9 cellular contexts compared by ENCODE assay signal in the genomic region with DNA sequence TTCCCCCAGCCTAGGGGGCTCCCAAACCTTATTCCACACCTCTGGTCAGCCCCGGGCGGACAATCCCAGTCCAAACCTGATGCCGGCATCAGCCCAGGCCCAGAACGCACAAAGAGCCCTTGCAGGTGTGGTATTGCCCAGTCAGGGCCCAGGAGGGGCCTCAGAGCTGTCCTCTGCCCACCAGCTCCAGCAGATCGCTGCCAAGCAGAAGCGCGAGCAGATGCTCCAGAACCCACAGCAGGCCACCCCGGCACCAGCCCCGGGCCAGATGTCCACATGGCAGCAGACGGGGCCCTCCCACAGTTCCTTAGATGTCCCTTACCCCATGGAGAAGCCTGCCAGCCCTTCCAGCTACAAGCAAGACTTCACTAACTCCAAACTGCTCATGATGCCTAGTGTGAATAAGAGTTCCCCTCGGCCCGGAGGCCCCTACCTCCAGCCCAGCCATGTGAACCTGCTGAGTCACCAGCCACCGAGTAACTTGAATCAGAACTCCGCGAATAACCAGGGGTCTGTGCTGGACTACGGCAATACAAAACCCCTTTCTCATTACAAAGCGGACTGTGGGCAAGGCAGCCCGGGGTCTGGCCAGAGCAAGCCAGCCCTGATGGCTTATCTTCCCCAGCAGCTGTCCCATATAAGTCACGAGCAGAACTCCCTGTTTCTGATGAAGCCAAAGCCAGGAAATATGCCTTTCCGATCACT. TPM values are rescaled to one million over a fixed set of nuclear protein-coding genes. Genes with fewer than 3 reads are reported as not detected.
A peak's percentile ranks its signal among the peaks of the same experiment; 100 is the strongest.
DNase-seq lines count a peak whose midpoint lies in the region; ATAC-seq and TF ChIP-seq lines count a peak whose summit lies in the region.
"Had no signal": no experiment of that assay in that cellular context is flagged by ENCODE, and none has a peak within 500 bp of the region (broad histone marks: within the 10 kb centered on the region; RNA-seq: fewer than 3 reads in every experiment).

No MANE protein-coding gene starts in this region.

- ATAC-seq in body of pancreas = no peak
- peak; percentile 7 for ATAC-seq in left lobe of liver
- no peak for ATAC-seq in upper lobe of left lung (ENCODE audit: low FRiP score in 2 of 2)
- no peak for ATAC-seq in HG03025 (IDR thresholded peaks at IDR 0.05; ENCODE audit: low FRiP score, unreplicated experiment)

- WGBS in body of pancreas, 2 donors = 63 to 66% methylated on average over 4 to 20 of the region's 20 CpGs
- 87 to 96% methylated on average over 10 to 20 of the region's 20 CpGs for WGBS in upper lobe of left lung, 2 donors

- peak overlapping the region; percentile 77 for H3K27ac Mint-ChIP-seq in MCF 10A (ENCODE audit: low read depth, unreplicated experiment)

- intact Hi-C loops in MCF 10A (cut with micrococcal nuclease) = no loop called here
- intact Hi-C loops in breast epithelium (cut with DNase I; ENCODE audit: low total_unique reads) = no loop called here
- intact Hi-C loops in body of pancreas (cut with DNase I) = no loop called here

- H3K27me3 ChIP-seq in breast epithelium (no peaks in the 10 kb centered on the region), body of pancreas (no peaks in the 10 kb centered on the region), upper lobe of left lung (no peaks in the 10 kb centered on the region)
- H3K27me3 ChIP-seq: pancreas had no signal

- no peaks in the 10 kb centered on the region for H3K27me3 Mint-ChIP-seq in MCF 10A (ENCODE audit: insufficient read depth, unreplicated experiment)

- H3K4me1 ChIP-seq in breast epithelium (peaks cover 10 to 15% of the 10 kb centered on the region in 2 donors), body of pancreas (peaks cover 53% of the 10 kb centered on the region), upper lobe of left lung (peaks cover 46 to 59% (median 55%) of the 10 kb centered on the region in 4 donors)

- DNase-seq in MCF 10A (ENCODE audit: unreplicated experiment) (no peak), breast epithelium (ENCODE audit: low spot score in 2 of 2) (no peak), body of pancreas (no peak), left lobe of liver (ENCODE audit: low spot score) (no peak), upper lobe of left lung (peak in 1 of 2 donors; percentile 70), cerebellum (ENCODE audit: low spot score) (no peak), NCI-H1417 (lab: John Stamatoyannopoulos, UW) (no peak)

- no peak for TF ChIP-seq CTCF in MCF 10A (IDR thresholded peaks at IDR 0.05; ENCODE audit: unreplicated experiment)
- no peak for TF ChIP-seq CTCF in breast epithelium (IDR thresholded peaks at IDR 0.05)
- TF ChIP-seq CTCF in body of pancreas (IDR thresholded peaks at IDR 0.05) = no peak
- TF ChIP-seq CTCF in upper lobe of left lung (IDR thresholded peaks at IDR 0.05) = no peak

- H3K4me3 Mint-ChIP-seq in MCF 10A (ENCODE audit: unreplicated experiment) = no peak overlapping the region

- no peaks in the 10 kb centered on the region for H3K9me3 Mint-ChIP-seq in MCF 10A (ENCODE audit: unreplicated experiment)

- no peaks in the 10 kb centered on the region for H3K36me3 ChIP-seq in breast epithelium
- H3K36me3 ChIP-seq in body of pancreas (replicated peaks in 1 of 2; ENCODE audit: insufficient read depth in 1 of 2, low read depth in 2 of 2) = peaks cover 9 to 10% of the 10 kb centered on the region in 2 donors
- peaks cover 26 to 57% (median 42%) of the 10 kb centered on the region in 4 donors for H3K36me3 ChIP-seq in upper lobe of left lung

- no peaks in the 10 kb centered on the region for H3K9me3 ChIP-seq in breast epithelium
- H3K9me3 ChIP-seq in body of pancreas = no peaks in the 10 kb centered on the region
- H3K9me3 ChIP-seq in upper lobe of left lung = no peaks in the 10 kb centered on the region
- H3K9me3 ChIP-seq: pancreas had no signal

- H3K36me3 Mint-ChIP-seq in MCF 10A (ENCODE audit: insufficient read depth, unreplicated experiment) = peaks cover 61% of the 10 kb centered on the region

- no peak for TF ChIP-seq EP300 in upper lobe of left lung (IDR thresholded peaks at IDR 0.05)

- peak overlapping the region in 1 of 2 donors; percentile 50 for H3K27ac ChIP-seq in breast epithelium
- peak overlapping the region in 3 of 4 donors; percentile 47 to 59 (median 52) for H3K27ac ChIP-seq in body of pancreas
- peak overlapping the region; percentile 15 to 77 (median 52) for H3K27ac ChIP-seq in upper lobe of left lung

- BruUV-seq in MCF 10A (replicated peaks; lab: Mats Ljungman, UMichigan) = no TSS peak

- H3K4me3 ChIP-seq in breast epithelium (no peak overlapping the region), body of pancreas (no peak overlapping the region), upper lobe of left lung (no peak overlapping the region)
- H3K4me3 ChIP-seq: pancreas had no signal

- POLR2A ChIA-PET in MCF 10A (lab: Yijun Ruan, JAX) = interaction anchor here (0.6 to 2.0 kb wide), 13 partner anchors 12 to 283 kb away, joined by 3 to 9 read pairs (median 3); a partner anchor contains a TSS

- peaks cover 41% of the 10 kb centered on the region for H3K4me1 Mint-ChIP-seq in MCF 10A (ENCODE audit: insufficient read depth, unreplicated experiment)

- no peak for TF ChIP-seq POLR2A in breast epithelium (IDR thresholded peaks at IDR 0.05)
- TF ChIP-seq POLR2A in body of pancreas (IDR thresholded peaks at IDR 0.05) = no peak
- TF ChIP-seq POLR2A in upper lobe of left lung (IDR thresholded peaks at IDR 0.05) = no peak

- CTCF ChIA-PET in MCF 10A (lab: Yijun Ruan, JAX) = interaction anchor here (0.6 to 3.2 kb wide), 4 partner anchors 27 to 36 kb away, joined by 3 to 28 read pairs (median 3); a partner anchor contains a TSS

RNA-seq across cellular contexts. Expression of a gene that starts 27.6 kb away (rescaled TPM):
- total RNA-seq in MCF 10A (2022) = 2.1 and 2.2 TPM in 2 replicates
- 1 to 10 TPM; 3.8 to 8.8 (median 6.7) TPM for total RNA-seq in breast epithelium
- 10 to 100 TPM; 10.6 to 16.2 TPM for total RNA-seq in body of pancreas
- total RNA-seq in left lobe of liver = 2.6 TPM
- total RNA-seq in upper lobe of left lung = 10 to 100 TPM in 5 of 6 donors, 1 to 10 TPM in 1; 6.7 to 33.1 (median 21.3) TPM
- 2.7 TPM for total RNA-seq in cerebellum

RNA-seq across cellular contexts. Expression of a gene that starts 33.6 kb away (rescaled TPM):
- 36.4 and 38.4 TPM in 2 replicates for total RNA-seq in MCF 10A (2022)
- 10 to 100 TPM; 16.3 to 22.4 (median 21.0) TPM for total RNA-seq in breast epithelium
- total RNA-seq in body of pancreas = 10 to 100 TPM; 18.1 to 18.2 TPM
- 7.3 TPM for total RNA-seq in left lobe of liver
- 10 to 100 TPM; 22.5 to 59.7 (median 26.7) TPM for total RNA-seq in upper lobe of left lung
- 22.8 TPM for total RNA-seq in cerebellum

RNA-seq across cellular contexts. Expression of a gene that starts 40.5 kb away (rescaled TPM):
- 153 and 198 TPM in 2 replicates for total RNA-seq in MCF 10A (2022)
- total RNA-seq in breast epithelium = 10 to 100 TPM; 43.0 to 73.7 (median 54.6) TPM
- total RNA-seq in body of pancreas = 10 to 100 TPM; 89.0 to 90.0 TPM
- 192 TPM for total RNA-seq in left lobe of liver
- 100 to 1,000 TPM; 107 to 266 (median 158) TPM for total RNA-seq in upper lobe of left lung
- 56.1 TPM for total RNA-seq in cerebellum

RNA-seq across cellular contexts. Expression of a gene that starts 54.5 kb away (rescaled TPM):
- total RNA-seq in MCF 10A (2022) (612 and 1,251 TPM in 2 replicates), breast epithelium (100 to 1,000 TPM; 407 to 695 (median 462) TPM), body of pancreas (100 to 1,000 TPM; 249 to 606 TPM), left lobe of liver (361 TPM), upper lobe of left lung (100 to 1,000 TPM; 390 to 666 (median 574) TPM), cerebellum (53.8 TPM)
